22 cellular contexts compared by ENCODE assay signal in genomic region chr22:39429916-39430575, GRCh38. TPM values are rescaled to one million over a fixed set of nuclear protein-coding genes. Genes with fewer than 3 reads are reported as not detected.
DNase-seq lines count a peak whose midpoint lies in the region; ATAC-seq and TF ChIP-seq lines count a peak whose summit lies in the region.
"Had no signal": no experiment of that assay in that cellular context is flagged by ENCODE, and none has a peak within 500 bp of the region (broad histone marks: within the 10 kb centered on the region; RNA-seq: fewer than 3 reads in every experiment).

No MANE protein-coding gene starts in this region.

- H3K4me1 ChIP-seq in adrenal gland (replicated peaks in 1 of 2) (peaks cover 19 to 55% of the 10 kb centered on the region in 2 donors), gastroesophageal sphincter (peaks cover 0 to 29% (median 13%) of the 10 kb centered on the region in 3 donors), tibial nerve (peaks cover 0 to 64% (median 37%) of the 10 kb centered on the region in 4 donors), SJCRH30 (peaks cover 11% of the 10 kb centered on the region; the same call in 1 of the 2 replicates)

- H3K4me3 ChIP-seq in adrenal gland (no peak overlapping the region), gastroesophageal sphincter (no peak overlapping the region), tibial nerve (no peak overlapping the region), brain microvascular endothelial cell (ENCODE audit: low read depth, low read length) (no peak overlapping the region), SJCRH30 (no peak overlapping the region)

- no peaks in the 10 kb centered on the region for H3K27me3 ChIP-seq in adrenal gland
- H3K27me3 ChIP-seq in gastroesophageal sphincter = no peaks in the 10 kb centered on the region
- H3K27me3 ChIP-seq in tibial nerve = no peaks in the 10 kb centered on the region
- H3K27me3 ChIP-seq in brain microvascular endothelial cell (replicated peaks) = no peaks in the 10 kb centered on the region
- no peaks in the 10 kb centered on the region for H3K27me3 ChIP-seq in SJCRH30

- 65 to 74% (median 72%) methylated on average over 17 to 27 of the region's 27 CpGs for WGBS in adrenal gland, 4 donors
- WGBS in gastroesophageal sphincter (ENCODE audit: low coverage in 1 of 2), 2 donors = 60% methylated on average over 1 of the region's 27 CpGs; no CpG with 5 or more reads in 1 of the 2 donors
- 48 to 62% methylated on average over 23 to 25 of the region's 27 CpGs for WGBS in tibial nerve, 2 donors

- H3K27ac ChIP-seq in adrenal gland = peak overlapping the region in 4 of 5 donors; percentile 72 to 97 (median 94)
- peak overlapping the region in 3 of 4 donors; percentile 76 to 85 (median 77) for H3K27ac ChIP-seq in gastroesophageal sphincter
- H3K27ac ChIP-seq in tibial nerve = peak overlapping the region; percentile 73 to 96 (median 84)
- H3K27ac ChIP-seq in brain microvascular endothelial cell = no peak overlapping the region
- no peak overlapping the region for H3K27ac ChIP-seq in SJCRH30

- H3K9me3 ChIP-seq in adrenal gland (replicated peaks in 1 of 3) = no peaks in the 10 kb centered on the region
- H3K9me3 ChIP-seq in gastroesophageal sphincter = no peaks in the 10 kb centered on the region
- no peaks in the 10 kb centered on the region for H3K9me3 ChIP-seq in tibial nerve
- no peaks in the 10 kb centered on the region for H3K9me3 ChIP-seq in SJCRH30 (replicated peaks)

- intact Hi-C loops in adrenal gland (cut with DNase I) = loop anchor here in 1 of 2 donors (10.0 kb wide), 1 partner anchor 65 kb away; no protein-coding TSS in a partner anchor
- intact Hi-C loops in posterior vena cava (cut with DNase I) = loop anchor here in 1 of 2 donors (10.0 kb wide), 1 partner anchor 85 kb away; no protein-coding TSS in a partner anchor

- ATAC-seq in gastroesophageal sphincter = no peak
- ATAC-seq: left colon had no signal

- TF ChIP-seq CTCF in adrenal gland (IDR thresholded peaks at IDR 0.05) = no peak
- TF ChIP-seq CTCF in gastroesophageal sphincter (IDR thresholded peaks at IDR 0.05) = no peak
- no peak for TF ChIP-seq CTCF in tibial nerve (IDR thresholded peaks at IDR 0.05)
- TF ChIP-seq CTCF in brain microvascular endothelial cell (IDR thresholded peaks at IDR 0.05; ENCODE audit: low read depth, low read length, missing control alignments) = no peak

- peaks cover 0 to 47% of the 10 kb centered on the region in 2 donors for H3K36me3 ChIP-seq in adrenal gland (replicated peaks in 1 of 2)
- H3K36me3 ChIP-seq in gastroesophageal sphincter = peaks cover 0 to 99% of the 10 kb centered on the region in 2 donors
- peaks cover 0 to 91% (median 12%) of the 10 kb centered on the region in 3 donors for H3K36me3 ChIP-seq in tibial nerve
- H3K36me3 ChIP-seq in brain microvascular endothelial cell (replicated peaks) = peaks cover 4% of the 10 kb centered on the region
- no peaks in the 10 kb centered on the region for H3K36me3 ChIP-seq in SJCRH30

- in situ Hi-C loops in brain microvascular endothelial cell (cut with HindIII; ENCODE audit: low pct_ligation_motif_present, low sequenced_read_pairs) = no loop called here

- TF ChIP-seq EP300 in gastroesophageal sphincter (IDR thresholded peaks at IDR 0.05) = no peak
- TF ChIP-seq EP300 in tibial nerve (IDR thresholded peaks at IDR 0.05) = peak in 1 of 2 donors; percentile 67

- peak in 5 of 7 donors; percentile 53 to 75 (median 61) for DNase-seq in adrenal gland
- DNase-seq in posterior vena cava (ENCODE audit: low spot score) = peak; percentile 61
- DNase-seq in tibial nerve (ENCODE audit: low spot score in 2 of 2) = no peak
- no peak for DNase-seq in brain microvascular endothelial cell
- DNase-seq in activated gamma-delta T cell treated with Interleukin-2 at 50 U/mL for 16 hours = no peak
- no peak for DNase-seq in SJCRH30
- DNase-seq: activated B cell treated with CpG ODN at 0.5 μM for 24 hours; activated CD4-positive, alpha-beta memory T cell treated with anti-CD3 and anti-CD28 coated beads for 36 hours; activated naive CD4-positive, alpha-beta T cell treated with anti-CD3 and anti-CD28 coated beads, Interleukin-2, amount 50 U/mL, for 16 hours; CD4-positive, alpha-beta memory T cell; DMS53; foreskin fibroblast; H7; IMR-90; left colon; NCI-H1436 treated with DMSO at 0.1 percent for 48 hours; NCI-H774; occipital lobe; stimulated activated CD4-positive, alpha-beta T cell treated with anti-CD3 and anti-CD28 coated beads, Interleukin-2, amount 100 ng/mL, for 24 hours; T-helper 2 cell had no signal

- TF ChIP-seq POLR2A in adrenal gland (IDR thresholded peaks at IDR 0.05) (no peak), gastroesophageal sphincter (IDR thresholded peaks at IDR 0.05) (no peak), tibial nerve (IDR thresholded peaks at IDR 0.05) (peak in 1 of 2 donors; percentile 15)

RNA-seq across cellular contexts. Expression of gene MGAT3, which starts 26.8 kb away (rescaled TPM):
- total RNA-seq in adrenal gland (1 to 10 TPM; 1.0 to 6.9 (median 2.4) TPM), gastroesophageal sphincter (1 to 10 TPM; 2.6 to 3.9 (median 2.9) TPM), posterior vena cava (1 to 10 TPM; 2.3 to 3.2 TPM), tibial nerve (10 to 100 TPM; 26.2 to 32.7 (median 32.2) TPM)
- 1 to 10 TPM in 2 of 3 donors, under 1 TPM in 1; 0.42 to 1.4 (median 1.2) TPM for polyA plus RNA-seq in adrenal gland
- not detected in 2 replicates for total RNA-seq in SJCRH30 (2014; rRNA removed; shearing (Covaris generic))
- total RNA-seq: MCF 10A had no signal
- polyA plus RNA-seq: CD4-positive, alpha-beta memory T cell had no signal

RNA-seq across cellular contexts. Expression of gene TAB1, which starts 30.5 kb away (rescaled TPM):
- 10 to 100 TPM; 16.7 to 38.0 (median 24.9) TPM for total RNA-seq in adrenal gland
- 10 to 100 TPM in 2 of 3 donors, 1 to 10 TPM in 1; 9.3 to 31.4 (median 20.6) TPM for polyA plus RNA-seq in adrenal gland
- total RNA-seq in gastroesophageal sphincter = 10 to 100 TPM; 20.6 to 29.0 (median 23.8) TPM
- total RNA-seq in posterior vena cava = 10 to 100 TPM; 20.0 to 20.7 TPM
- 10 to 100 TPM; 29.7 to 33.7 (median 32.0) TPM for total RNA-seq in tibial nerve
- 8.7 and 9.3 TPM in 2 replicates for total RNA-seq in SJCRH30 (2014; rRNA removed; shearing (Covaris generic))

Comparison
In these comparisons a context has a peak if more than half of its experiments do, and no peak if none do; other contexts are left out.
1. DNase-seq: peak in adrenal gland (5 of 7) and posterior vena cava (single experiment); none in tibial nerve (0 of 2), brain microvascular endothelial cell (single experiment), activated gamma-delta T cell treated with Interleukin-2 at 50 U/mL for 16 hours (single experiment) and SJCRH30 (0 of 2).
2. H3K27ac ChIP-seq: peak in adrenal gland (4 of 5), gastroesophageal sphincter (3 of 4) and tibial nerve (4 of 4); none in brain microvascular endothelial cell (single experiment) and SJCRH30 (single experiment).